ENCODE assay signal across 3 cellular contexts in the genomic region with DNA sequence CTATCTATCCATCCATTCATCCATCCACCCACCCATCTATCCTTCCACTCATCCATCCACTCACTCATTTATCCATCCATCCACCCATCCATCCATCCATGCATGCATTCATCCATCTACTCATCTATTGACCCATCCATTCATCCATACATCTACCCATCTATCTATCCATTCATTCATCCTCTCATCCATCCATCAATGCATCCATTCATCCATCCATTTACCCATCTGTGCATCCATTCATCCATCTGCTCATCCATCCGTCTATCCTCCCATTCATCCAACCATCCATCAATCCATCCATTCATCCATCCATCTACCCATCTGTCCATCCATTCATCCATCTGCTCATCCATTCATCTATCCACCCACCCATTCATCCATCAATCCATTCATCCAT.
TF ChIP-seq lines count a peak whose summit lies in the region.

No MANE protein-coding gene starts in this region.

TF ChIP-seq in HepG2, 621 proteins besides CTCF, POLR2A, EP300 and RAD21:
- TF ChIP-seq FOXK2 (IDR thresholded peaks at IDR 0.05), result peak; percentile 36; the same call in 1 of the 2 replicates
- peak; percentile 66; the same call in 1 of the 2 replicates for TF ChIP-seq TRIM22 (IDR thresholded peaks at IDR 0.05)
- peak; percentile 76; the same call in 1 of the 2 replicates for TF ChIP-seq IKZF1 (IDR thresholded peaks at IDR 0.05)
- TF ChIP-seq JUND (CRISPR knock-in tag; IDR thresholded peaks at IDR 0.05), result no peak
- TF ChIP-seq LCORL (IDR thresholded peaks at IDR 0.05), result peak; percentile 59
- TF ChIP-seq LCORL (CRISPR knock-in tag; IDR thresholded peaks at IDR 0.05), result no peak
- no peak for TF ChIP-seq EZH2 (conservative IDR thresholded peaks at IDR 0.05; ENCODE audit: low read depth, low read length)

TF ChIP-seq in IMR-90, 13 proteins besides CTCF, POLR2A, EP300 and RAD21:
- no peak for TF ChIP-seq BHLHE40 (IDR thresholded peaks at IDR 0.05; ENCODE audit: low read depth, low read length)
- TF ChIP-seq CHD1 (IDR thresholded peaks at IDR 0.05; ENCODE audit: low read depth, low read length), result no peak
- TF ChIP-seq NFE2L2 (IDR thresholded peaks at IDR 0.05; ENCODE audit: low read depth, low read length), result no peak
- no peak for TF ChIP-seq RFX5 (IDR thresholded peaks at IDR 0.05; ENCODE audit: low read depth, low read length)
- TF ChIP-seq, protein P1, sequence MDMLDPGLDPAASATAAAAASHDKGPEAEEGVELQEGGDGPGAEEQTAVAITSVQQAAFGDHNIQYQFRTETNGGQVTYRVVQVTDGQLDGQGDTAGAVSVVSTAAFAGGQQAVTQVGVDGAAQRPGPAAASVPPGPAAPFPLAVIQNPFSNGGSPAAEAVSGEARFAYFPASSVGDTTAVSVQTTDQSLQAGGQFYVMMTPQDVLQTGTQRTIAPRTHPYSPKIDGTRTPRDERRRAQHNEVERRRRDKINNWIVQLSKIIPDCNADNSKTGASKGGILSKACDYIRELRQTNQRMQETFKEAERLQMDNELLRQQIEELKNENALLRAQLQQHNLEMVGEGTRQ (IDR thresholded peaks at IDR 0.05; ENCODE audit: low read depth, low read length), result no peak
- TF ChIP-seq, protein P2, sequence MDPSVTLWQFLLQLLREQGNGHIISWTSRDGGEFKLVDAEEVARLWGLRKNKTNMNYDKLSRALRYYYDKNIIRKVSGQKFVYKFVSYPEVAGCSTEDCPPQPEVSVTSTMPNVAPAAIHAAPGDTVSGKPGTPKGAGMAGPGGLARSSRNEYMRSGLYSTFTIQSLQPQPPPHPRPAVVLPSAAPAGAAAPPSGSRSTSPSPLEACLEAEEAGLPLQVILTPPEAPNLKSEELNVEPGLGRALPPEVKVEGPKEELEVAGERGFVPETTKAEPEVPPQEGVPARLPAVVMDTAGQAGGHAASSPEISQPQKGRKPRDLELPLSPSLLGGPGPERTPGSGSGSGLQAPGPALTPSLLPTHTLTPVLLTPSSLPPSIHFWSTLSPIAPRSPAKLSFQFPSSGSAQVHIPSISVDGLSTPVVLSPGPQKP (IDR thresholded peaks at IDR 0.05; ENCODE audit: borderline replicate concordance, low read depth, low read length), result no peak

TF ChIP-seq in H1, 55 proteins besides CTCF, POLR2A, EP300 and RAD21:
- TF ChIP-seq PHF8 (conservative IDR thresholded peaks at IDR 0.05; ENCODE audit: low read depth, low read length), result no peak
- no peak for TF ChIP-seq NANOG (IDR thresholded peaks at IDR 0.05; ENCODE audit: insufficient read depth, low read depth, low read length, poor library complexity, severe bottlenecking)
- no peak for TF ChIP-seq YY1 (IDR thresholded peaks at IDR 0.05; ENCODE audit: low read depth, low read length)
- TF ChIP-seq FOSL1 (IDR thresholded peaks at IDR 0.05; ENCODE audit: insufficient read depth, low read depth, low read length), result no peak
- TF ChIP-seq, protein P3, sequence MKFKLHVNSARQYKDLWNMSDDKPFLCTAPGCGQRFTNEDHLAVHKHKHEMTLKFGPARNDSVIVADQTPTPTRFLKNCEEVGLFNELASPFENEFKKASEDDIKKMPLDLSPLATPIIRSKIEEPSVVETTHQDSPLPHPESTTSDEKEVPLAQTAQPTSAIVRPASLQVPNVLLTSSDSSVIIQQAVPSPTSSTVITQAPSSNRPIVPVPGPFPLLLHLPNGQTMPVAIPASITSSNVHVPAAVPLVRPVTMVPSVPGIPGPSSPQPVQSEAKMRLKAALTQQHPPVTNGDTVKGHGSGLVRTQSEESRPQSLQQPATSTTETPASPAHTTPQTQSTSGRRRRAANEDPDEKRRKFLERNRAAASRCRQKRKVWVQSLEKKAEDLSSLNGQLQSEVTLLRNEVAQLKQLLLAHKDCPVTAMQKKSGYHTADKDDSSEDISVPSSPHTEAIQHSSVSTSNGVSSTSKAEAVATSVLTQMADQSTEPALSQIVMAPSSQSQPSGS (IDR thresholded peaks at IDR 0.05; ENCODE audit: low read length), result no peak
- no peak for TF ChIP-seq MAX (IDR thresholded peaks at IDR 0.05)
- no peak for TF ChIP-seq RBBP5 (IDR thresholded peaks at IDR 0.05; ENCODE audit: borderline replicate concordance, low read depth, low read length)
- TF ChIP-seq TCF12 (IDR thresholded peaks at IDR 0.05; ENCODE audit: low read depth, low read length), result no peak
TF ChIP-seq in H1: peak in this region for 0.
